In the genomic region with DNA sequence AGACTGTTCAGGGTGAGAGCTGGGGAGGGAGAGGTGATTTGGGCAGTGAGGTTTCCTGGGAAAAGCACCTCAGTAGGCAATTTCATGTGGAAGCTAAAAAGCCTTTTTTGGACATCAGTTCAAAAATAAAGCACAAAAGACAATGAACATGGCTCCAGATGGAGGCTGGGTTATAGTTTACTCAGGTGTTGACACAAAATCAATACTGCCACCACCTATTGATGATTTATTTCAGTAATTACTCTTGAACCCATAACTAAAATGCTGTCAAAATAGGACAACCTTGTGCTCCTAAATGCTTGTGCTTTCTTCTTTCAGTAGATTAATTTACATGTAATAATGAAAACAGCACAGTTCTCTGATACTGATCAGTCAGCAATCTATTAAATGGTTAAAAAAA, we compare ENCODE assay signal across 16 cellular contexts.
DNase-seq lines count a peak whose midpoint lies in the region; ATAC-seq and TF ChIP-seq lines count a peak whose summit lies in the region.
"Had no signal": no experiment of that assay in that cellular context is flagged by ENCODE, and none has a peak within 500 bp of the region (broad histone marks: within the 10 kb centered on the region; RNA-seq: fewer than 3 reads in every experiment).

No MANE protein-coding gene starts in this region.

- TF ChIP-seq POLR2A in body of pancreas (IDR thresholded peaks at IDR 0.05): no peak

- no peak overlapping the region for H3K4me3 ChIP-seq in body of pancreas

- no peak for TF ChIP-seq CTCF in body of pancreas (IDR thresholded peaks at IDR 0.05)

- H3K9me3 ChIP-seq in body of pancreas: no peaks in the 10 kb centered on the region
- H3K9me3 ChIP-seq: SK-N-SH had no signal

- no peaks in the 10 kb centered on the region for H3K36me3 ChIP-seq in body of pancreas (replicated peaks in 1 of 2; ENCODE audit: insufficient read depth in 1 of 2, low read depth in 2 of 2)

- ATAC-seq in body of pancreas: peak; percentile 35

- H3K4me1 ChIP-seq in body of pancreas: peaks cover 18% of the 10 kb centered on the region

- DNase-seq in NCI-H2227 (lab: John Stamatoyannopoulos, UW; ENCODE audit: unreplicated experiment) (peak; percentile 7), NCI-H2227 treated with DMSO at 0.1 percent for 48 hours (lab: John Stamatoyannopoulos, UW) (no peak), NCI-H748 (lab: John Stamatoyannopoulos, UW; ENCODE audit: unreplicated experiment) (peak; percentile 93), body of pancreas (no peak), T-helper 2 cell (no peak), T1000 (lab: John Stamatoyannopoulos, UW) (no peak)
- no peak for DNase-seq in stimulated activated CD4-positive, alpha-beta T cell treated with anti-CD3 and anti-CD28 coated beads, Interleukin-15, amount 100 ng/mL, for 24 hours
- DNase-seq: DND-41, KG1, NCI-H1092, NCI-H1694, NCI-H345, NCI-H524, SHP77 treated with DMSO at 0.1 percent for 48 hours, SK-N-SH had no signal

- H3K27me3 ChIP-seq in body of pancreas: no peaks in the 10 kb centered on the region

- H3K27ac ChIP-seq in body of pancreas: peak overlapping the region in 2 of 4 donors; percentile 5 to 15
- H3K27ac ChIP-seq: RWPE1 had no signal

- intact Hi-C loops in body of pancreas (cut with DNase I): no loop called here

Comparison
In these comparisons a context has a peak if more than half of its experiments do, and no peak if none do; other contexts are left out.
1. DNase-seq: peak in NCI-H2227 (single experiment) and NCI-H748 (single experiment); none in NCI-H2227 treated with DMSO at 0.1 percent for 48 hours (single experiment), body of pancreas (0 of 4), T-helper 2 cell (0 of 5), T1000 (single experiment) and stimulated activated CD4-positive, alpha-beta T cell treated with anti-CD3 and anti-CD28 coated beads, Interleukin-15, amount 100 ng/mL, for 24 hours (single experiment).